8 cellular contexts compared by ENCODE assay signal in the genomic region with DNA sequence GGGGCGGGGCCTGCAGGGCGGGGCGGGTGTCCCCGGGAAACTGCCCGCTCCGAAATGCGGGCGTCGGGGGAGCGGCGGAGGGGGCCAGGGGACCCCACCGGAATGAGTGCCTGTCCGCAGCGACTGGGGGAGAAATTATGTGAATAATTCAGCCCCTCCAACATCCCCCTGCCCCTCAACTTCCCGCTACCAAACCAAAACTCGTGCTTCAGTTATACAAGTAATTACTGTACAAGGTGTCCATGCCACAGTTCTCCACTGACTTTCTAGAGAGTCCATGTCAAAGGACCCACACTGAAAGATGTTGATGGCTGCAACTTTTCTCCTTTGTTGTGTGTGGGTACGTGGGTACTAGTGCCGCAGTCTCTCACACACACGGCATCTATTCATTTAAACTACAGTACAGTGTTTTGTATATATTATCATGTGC. TPM values are rescaled to one million over a fixed set of nuclear protein-coding genes. Genes with fewer than 3 reads are reported as not detected.
DNase-seq lines count a peak whose midpoint lies in the region; ATAC-seq and TF ChIP-seq lines count a peak whose summit lies in the region.

No MANE protein-coding gene starts in this region.

- H3K27ac Mint-ChIP-seq in MCF 10A (ENCODE audit: low read depth, unreplicated experiment) = peak overlapping the region; percentile 98
- H3K27ac Mint-ChIP-seq in stimulated activated naive CD8-positive, alpha-beta T cell treated with anti-CD3 and anti-CD28 coated beads, Interleukin-15, amount 100 ng/mL, for 72 hours = peak overlapping the region; percentile 93 to 96

- peaks cover 10 to 20% of the 10 kb centered on the region in 2 experiments; a peak in 3 of 4 replicates for H3K4me1 ChIP-seq in HCT116 (ENCODE audit: control insufficient read depth in 1 of 2, insufficient read depth in 2 of 2, low read length in 2 of 2)

- peak overlapping the region; percentile 97 for H3K4me2 ChIP-seq in HCT116 (ENCODE audit: low read length)

- H2AFZ ChIP-seq in HCT116 (ENCODE audit: low read depth, low read length, poor library complexity, severe bottlenecking) = peak overlapping the region; percentile 100

- intact Hi-C loops in HCT116 (cut with micrococcal nuclease) (loop anchor here (2.0 to 5.0 kb wide), 3 partner anchors 102 to 338 kb away; no protein-coding TSS in a partner anchor), MCF 10A (cut with micrococcal nuclease) (loop anchor here (1.0 to 2.0 kb wide), 6 partner anchors 16 to 338 kb away; a partner anchor contains a TSS)

- peaks cover 11% of the 10 kb centered on the region; the same call in 1 of the 2 replicates for H4K20me1 ChIP-seq in HCT116 (ENCODE audit: insufficient read depth)

- peaks cover 9% of the 10 kb centered on the region for H3K36me3 Mint-ChIP-seq in MCF 10A (ENCODE audit: insufficient read depth, unreplicated experiment)

- peak overlapping the region; percentile 56 for H3K9ac ChIP-seq in HCT116 (ENCODE audit: low read length)

- H3K9me3 Mint-ChIP-seq in MCF 10A (ENCODE audit: unreplicated experiment) = no peaks in the 10 kb centered on the region
- H3K9me3 Mint-ChIP-seq in stimulated activated naive CD8-positive, alpha-beta T cell treated with anti-CD3 and anti-CD28 coated beads, Interleukin-15, amount 100 ng/mL, for 72 hours = no peaks in the 10 kb centered on the region

- peaks cover 27% of the 10 kb centered on the region for H3K4me1 Mint-ChIP-seq in MCF 10A (ENCODE audit: insufficient read depth, unreplicated experiment)
- peaks cover 25% of the 10 kb centered on the region for H3K4me1 Mint-ChIP-seq in stimulated activated naive CD8-positive, alpha-beta T cell treated with anti-CD3 and anti-CD28 coated beads, Interleukin-15, amount 100 ng/mL, for 72 hours

- TF ChIP-seq CTCF in HCT116 (IDR thresholded peaks at IDR 0.05 in 2 of 3, conservative IDR thresholded peaks at IDR 0.05 in 1 of 3; ENCODE audit: borderline replicate concordance in 1 of 3, insufficient read depth in 1 of 3, low read depth in 2 of 3, low read length in 2 of 3) = no peak
- TF ChIP-seq CTCF in MCF 10A (IDR thresholded peaks at IDR 0.05; ENCODE audit: unreplicated experiment) = no peak

- peak overlapping the region; percentile 57 for H3K27ac ChIP-seq in HCT116 (ENCODE audit: low read depth, low read length)

- no peaks in the 10 kb centered on the region for H3K36me3 ChIP-seq in HCT116 (ENCODE audit: control insufficient read depth in 1 of 2, insufficient read depth in 2 of 2, low read length in 2 of 2)

- RAD21 ChIA-PET in HCT116 (lab: Charles Lee; ENCODE audit: low non-redundant PET in 1 of 2, low total read pairs in 2 of 2, uncharacterized antibody in 2 of 2, unreplicated experiment in 2 of 2) = interaction anchor here (1.3 to 1.5 kb wide), 2 partner anchors 116 to 185 kb away, joined by 3 read pairs; no protein-coding TSS in a partner anchor

- CTCF ChIA-PET in HCT116 (lab: Charles Lee) = interaction anchor here (0.8 to 1.6 kb wide), 4 partner anchors 9 to 250 kb away, joined by 3 to 9 read pairs (median 4); no protein-coding TSS in a partner anchor
- CTCF ChIA-PET in MCF 10A (lab: Yijun Ruan, JAX) = interaction anchor here (0.5 to 4.1 kb wide), 39 partner anchors 11 to 1720 kb away, joined by 3 to 45 read pairs (median 4); no protein-coding TSS in a partner anchor

- BruUV-seq in HCT116 (replicated peaks; lab: Mats Ljungman, UMichigan) = no TSS peak
- no TSS peak for BruUV-seq in MCF 10A (replicated peaks; lab: Mats Ljungman, UMichigan)

- peak; percentile 40 for ATAC-seq in HCT116
- peak; percentile 35 for ATAC-seq in stimulated activated naive CD8-positive, alpha-beta T cell treated with anti-CD3 and anti-CD28 coated beads, Interleukin-15, amount 100 ng/mL, for 72 hours

- no peak for TF ChIP-seq RAD21 in HCT116 (IDR thresholded peaks at IDR 0.05; ENCODE audit: low read depth)

- H3K27me3 ChIP-seq in HCT116 (ENCODE audit: insufficient read depth, low read length) = no peaks in the 10 kb centered on the region

- peak overlapping the region; percentile 59 to 70 for H3K4me3 ChIP-seq in HCT116 (replicated peaks in 1 of 2; ENCODE audit: low read depth in 1 of 2, low read length in 2 of 2)

- no peak for TF ChIP-seq POLR2A in HCT116 (IDR thresholded peaks at IDR 0.05; ENCODE audit: borderline replicate concordance, extremely low read depth, insufficient read depth, insufficient read length)

- H3K4me3 Mint-ChIP-seq in MCF 10A (ENCODE audit: unreplicated experiment) = peak overlapping the region; percentile 98
- H3K4me3 Mint-ChIP-seq in stimulated activated naive CD8-positive, alpha-beta T cell treated with anti-CD3 and anti-CD28 coated beads, Interleukin-15, amount 100 ng/mL, for 72 hours = peak overlapping the region; percentile 90

- POLR2A ChIA-PET in HCT116 (lab: Charles Lee) (no interaction called here), MCF 10A (lab: Yijun Ruan, JAX) (interaction anchor here (0.5 to 6.2 kb wide), 34 partner anchors 9 to 572 kb away, joined by 3 to 171 read pairs (median 4); a partner anchor contains a TSS)

- peak; percentile 40 for DNase-seq in NCI-H345 treated with DMSO at 0.1 percent for 48 hours (lab: John Stamatoyannopoulos, UW; ENCODE audit: unreplicated experiment)
- no peak for DNase-seq in NCI-H345 (lab: John Stamatoyannopoulos, UW)
- no peak for DNase-seq in HCT116 (ENCODE audit: low read depth, low spot score)
- peak; percentile 43 for DNase-seq in NCI-H146 (lab: John Stamatoyannopoulos, UW)
- DNase-seq in MCF 10A (ENCODE audit: unreplicated experiment) = peak; percentile 54
- DNase-seq in kidney glomerular epithelial cell (lab: John Stamatoyannopoulos, UW) = peak; percentile 43
- no peak for DNase-seq in stimulated activated naive CD8-positive, alpha-beta T cell treated with anti-CD3 and anti-CD28 coated beads, Interleukin-15, amount 100 ng/mL, for 72 hours
- DNase-seq in A172 (ENCODE audit: low spot score) = no peak

- no peaks in the 10 kb centered on the region for H3K27me3 Mint-ChIP-seq in MCF 10A (ENCODE audit: insufficient read depth, unreplicated experiment)
- H3K27me3 Mint-ChIP-seq in stimulated activated naive CD8-positive, alpha-beta T cell treated with anti-CD3 and anti-CD28 coated beads, Interleukin-15, amount 100 ng/mL, for 72 hours = no peaks in the 10 kb centered on the region

- peaks cover 41% of the 10 kb centered on the region for H3K79me2 ChIP-seq in HCT116 (ENCODE audit: insufficient read depth, low read length)

- H3K9me3 ChIP-seq in HCT116 (ENCODE audit: control insufficient read depth in 1 of 2, insufficient read depth in 1 of 2, low read depth in 1 of 2, low read length in 2 of 2) = no peaks in the 10 kb centered on the region

- no peaks in the 10 kb centered on the region for H3K9me2 ChIP-seq in HCT116 (ENCODE audit: insufficient read depth)

TF ChIP-seq in HCT116, 20 proteins besides CTCF, POLR2A, EP300 and RAD21:
- TF ChIP-seq ZNF274 (IDR thresholded peaks at IDR 0.05; ENCODE audit: low read depth, low read length) = no peak
- no peak for TF ChIP-seq EZH2phosphoT487 (IDR thresholded peaks at IDR 0.05; ENCODE audit: borderline replicate concordance)
- no peak for TF ChIP-seq POLR2AphosphoS5 (IDR thresholded peaks at IDR 0.05; ENCODE audit: low read depth, low read length)
- TF ChIP-seq, protein P1, sequence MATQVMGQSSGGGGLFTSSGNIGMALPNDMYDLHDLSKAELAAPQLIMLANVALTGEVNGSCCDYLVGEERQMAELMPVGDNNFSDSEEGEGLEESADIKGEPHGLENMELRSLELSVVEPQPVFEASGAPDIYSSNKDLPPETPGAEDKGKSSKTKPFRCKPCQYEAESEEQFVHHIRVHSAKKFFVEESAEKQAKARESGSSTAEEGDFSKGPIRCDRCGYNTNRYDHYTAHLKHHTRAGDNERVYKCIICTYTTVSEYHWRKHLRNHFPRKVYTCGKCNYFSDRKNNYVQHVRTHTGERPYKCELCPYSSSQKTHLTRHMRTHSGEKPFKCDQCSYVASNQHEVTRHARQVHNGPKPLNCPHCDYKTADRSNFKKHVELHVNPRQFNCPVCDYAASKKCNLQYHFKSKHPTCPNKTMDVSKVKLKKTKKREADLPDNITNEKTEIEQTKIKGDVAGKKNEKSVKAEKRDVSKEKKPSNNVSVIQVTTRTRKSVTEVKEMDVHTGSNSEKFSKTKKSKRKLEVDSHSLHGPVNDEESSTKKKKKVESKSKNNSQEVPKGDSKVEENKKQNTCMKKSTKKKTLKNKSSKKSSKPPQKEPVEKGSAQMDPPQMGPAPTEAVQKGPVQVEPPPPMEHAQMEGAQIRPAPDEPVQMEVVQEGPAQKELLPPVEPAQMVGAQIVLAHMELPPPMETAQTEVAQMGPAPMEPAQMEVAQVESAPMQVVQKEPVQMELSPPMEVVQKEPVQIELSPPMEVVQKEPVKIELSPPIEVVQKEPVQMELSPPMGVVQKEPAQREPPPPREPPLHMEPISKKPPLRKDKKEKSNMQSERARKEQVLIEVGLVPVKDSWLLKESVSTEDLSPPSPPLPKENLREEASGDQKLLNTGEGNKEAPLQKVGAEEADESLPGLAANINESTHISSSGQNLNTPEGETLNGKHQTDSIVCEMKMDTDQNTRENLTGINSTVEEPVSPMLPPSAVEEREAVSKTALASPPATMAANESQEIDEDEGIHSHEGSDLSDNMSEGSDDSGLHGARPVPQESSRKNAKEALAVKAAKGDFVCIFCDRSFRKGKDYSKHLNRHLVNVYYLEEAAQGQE (IDR thresholded peaks at IDR 0.05; ENCODE audit: low read depth) = no peak
- no peak for TF ChIP-seq TCF7L2 (IDR thresholded peaks at IDR 0.05; ENCODE audit: borderline replicate concordance, extremely low read depth, insufficient read depth, insufficient read length)
- TF ChIP-seq EGR1 (IDR thresholded peaks at IDR 0.05; ENCODE audit: low read depth) = no peak
- 0 out of 2 replicates have a peak, but pooled peaks have one; percentile 11 for TF ChIP-seq SP1 (IDR thresholded peaks at IDR 0.05; ENCODE audit: low read depth)
- no peak for TF ChIP-seq ZFX (IDR thresholded peaks at IDR 0.05)
- no peak for TF ChIP-seq FOSL1 (IDR thresholded peaks at IDR 0.05; ENCODE audit: low read depth)
- peak; percentile 53; the same call in 1 of the 2 replicates for TF ChIP-seq SIN3A (IDR thresholded peaks at IDR 0.05; ENCODE audit: low read depth)
- no peak for TF ChIP-seq YY1 (IDR thresholded peaks at IDR 0.05; ENCODE audit: extremely low read depth, insufficient replicate concordance, low read depth, low read length)
- no peak for TF ChIP-seq ELF1 (IDR thresholded peaks at IDR 0.05; ENCODE audit: borderline replicate concordance, low read depth)

RNA-seq across cellular contexts. Expression of a gene that starts 0.4 kb away (rescaled TPM):
- total RNA-seq in HCT116 (2021; ENCODE audit: unreplicated experiment) = 21.4 TPM
- polyA plus RNA-seq in HCT116 (2012) = 8.4 and 10.2 TPM in 2 replicates
- total RNA-seq in MCF 10A (2022) = 49.8 and 50.9 TPM in 2 replicates
- total RNA-seq in A172 (2014; rRNA removed; shearing (Covaris generic)) = 38.9 and 43.3 TPM in 2 replicates

Comparison
In these comparisons a context has a peak if more than half of its experiments do, and no peak if none do; other contexts are left out.
1. DNase-seq: peak in NCI-H345 treated with DMSO at 0.1 percent for 48 hours (single experiment), NCI-H146 (single experiment), MCF 10A (single experiment) and kidney glomerular epithelial cell (single experiment); none in NCI-H345 (single experiment), HCT116 (single experiment), stimulated activated naive CD8-positive, alpha-beta T cell treated with anti-CD3 and anti-CD28 coated beads, Interleukin-15, amount 100 ng/mL, for 72 hours (0 of 2) and A172 (single experiment).